ENCODE assay signal across 17 cellular contexts in genomic region chr4:182518421-182518820, GRCh38.
DNase-seq lines count a peak whose midpoint lies in the region; ATAC-seq and TF ChIP-seq lines count a peak whose summit lies in the region.
"Had no signal": no experiment of that assay in that cellular context is flagged by ENCODE, and none has a peak within 500 bp of the region (broad histone marks: within the 10 kb centered on the region; RNA-seq: fewer than 3 reads in every experiment).

No MANE protein-coding gene starts in this region.

- DNase-seq in GM23338 (ENCODE audit: low spot score) = peak; percentile 28
- peak; percentile 5 to 40 for DNase-seq in SJCRH30
- DNase-seq in mesendoderm = peak; percentile 39
- no peak for DNase-seq in Ammon's horn (ENCODE audit: low spot score)
- no peak for DNase-seq in T1000 (lab: John Stamatoyannopoulos, UW)
- no peak for DNase-seq in GM10266 (ENCODE audit: extremely low spot score)
- DNase-seq: CD8-positive, alpha-beta T cell; COR-L47; DMS153; DMS79 treated with DMSO at 0.1 percent for 48 hours; EL; GDM1; GOT3 had no signal

- H4K8ac ChIP-seq in mesendoderm (ENCODE audit: low read depth, low read length) = no peak overlapping the region

- H3K9me3 Mint-ChIP-seq in GM23338 = peaks cover 6% of the 10 kb centered on the region; the same call in 2 of the 3 replicates
- H3K9me3 Mint-ChIP-seq: CD8-positive, alpha-beta T cell had no signal

- H3K79me2 ChIP-seq in GM23338 (replicated peaks; ENCODE audit: insufficient read depth) = peaks cover 42% of the 10 kb centered on the region
- H3K79me2 ChIP-seq in mesendoderm (ENCODE audit: control insufficient read depth, insufficient read depth, low read length) = no peaks in the 10 kb centered on the region

- no peak overlapping the region for H3K56ac ChIP-seq in mesendoderm (ENCODE audit: low read length)

- no peak overlapping the region for H2AK5ac ChIP-seq in mesendoderm (ENCODE audit: low read length)

- H3K79me1 ChIP-seq in mesendoderm (ENCODE audit: low read length) = peaks cover 3% of the 10 kb centered on the region

- H3K4me2 ChIP-seq in GM23338 (no peak overlapping the region), mesendoderm (ENCODE audit: low read length) (no peak overlapping the region)

- no peak overlapping the region for H4K5ac ChIP-seq in mesendoderm (ENCODE audit: low read length)

- no peak overlapping the region for H2BK5ac ChIP-seq in mesendoderm (ENCODE audit: low read length)

- H3K4me3 Mint-ChIP-seq in GM23338 = no peak overlapping the region
- H3K4me3 Mint-ChIP-seq: CD14-positive monocyte; CD8-positive, alpha-beta T cell had no signal

- 0 out of 2 replicates have a peak, but pooled peaks cover 5% of the 10 kb centered on the region for H3K36me3 ChIP-seq in GM23338 (ENCODE audit: insufficient read depth)
- H3K36me3 ChIP-seq in SJCRH30 = no peaks in the 10 kb centered on the region
- H3K36me3 ChIP-seq in mesendoderm (ENCODE audit: control insufficient read depth, insufficient read depth, low read length) = no peaks in the 10 kb centered on the region
- H3K36me3 ChIP-seq: HAP-1 had no signal

- H3K18ac ChIP-seq in mesendoderm (ENCODE audit: low read length) = no peak overlapping the region

- no peaks in the 10 kb centered on the region for H3K9me3 ChIP-seq in SJCRH30 (replicated peaks)
- H3K9me3 ChIP-seq: HAP-1 had no signal

- H3F3A ChIP-seq in GM23338 (replicated peaks; ENCODE audit: low read depth) = no peaks in the 10 kb centered on the region; the same call in 1 of the 2 replicates

- H3K27me3 ChIP-seq in GM23338 (ENCODE audit: insufficient read depth) (no peaks in the 10 kb centered on the region), SJCRH30 (no peaks in the 10 kb centered on the region), mesendoderm (ENCODE audit: insufficient read depth, low read length, poor library complexity) (no peaks in the 10 kb centered on the region)

- no peaks in the 10 kb centered on the region for H3K9me2 ChIP-seq in GM23338 (ENCODE audit: insufficient read depth)

- peaks cover 14% of the 10 kb centered on the region; the same call in 2 of the 3 replicates for H3K36me3 Mint-ChIP-seq in GM23338 (ENCODE audit: low read depth)
- H3K36me3 Mint-ChIP-seq: CD14-positive monocyte; CD8-positive, alpha-beta T cell had no signal

- ATAC-seq in GM18502 (IDR thresholded peaks at IDR 0.05; ENCODE audit: poor library complexity, unreplicated experiment) (peak; percentile 54), GM23338 (peak; percentile 73)
- ATAC-seq: CD8-positive, alpha-beta T cell had no signal

- H2AFZ ChIP-seq in GM23338 = no peak overlapping the region

- H3K4me1 Mint-ChIP-seq in GM23338 = peaks cover 18% of the 10 kb centered on the region
- H3K4me1 Mint-ChIP-seq: CD14-positive monocyte had no signal

- no peak overlapping the region for H3K27ac Mint-ChIP-seq in GM23338
- H3K27ac Mint-ChIP-seq: CD14-positive monocyte; CD8-positive, alpha-beta T cell had no signal

- H2BK120ac ChIP-seq in mesendoderm (ENCODE audit: low read depth, low read length) = no peak overlapping the region

- no peak overlapping the region for H3K27ac ChIP-seq in GM23338 (ENCODE audit: low read depth)
- no peak overlapping the region for H3K27ac ChIP-seq in SJCRH30
- no peak overlapping the region for H3K27ac ChIP-seq in mesendoderm (ENCODE audit: low read depth, low read length)
- H3K27ac ChIP-seq: HL-60 had no signal

- H3K9ac ChIP-seq in mesendoderm (ENCODE audit: low read length) = no peak overlapping the region

- H3K4me1 ChIP-seq in GM23338 (ENCODE audit: insufficient read depth) (peaks cover 8% of the 10 kb centered on the region; the same call in 1 of the 2 replicates), SJCRH30 (no peaks in the 10 kb centered on the region), mesendoderm (ENCODE audit: control insufficient read depth, low read depth, low read length) (no peaks in the 10 kb centered on the region)
- H3K4me1 ChIP-seq: HAP-1 had no signal

- no peak for TF ChIP-seq CTCF in GM23338 (conservative IDR thresholded peaks at IDR 0.05; ENCODE audit: low read depth in 2 of 2)
- no peak for TF ChIP-seq CTCF in GM10266 (IDR thresholded peaks at IDR 0.05; ENCODE audit: control insufficient read depth, insufficient read depth, low read depth, missing control alignments)

- H3K4me3 ChIP-seq in GM23338 (no peak overlapping the region), SJCRH30 (no peak overlapping the region), mesendoderm (ENCODE audit: low read length) (no peak overlapping the region)
- H3K4me3 ChIP-seq: HAP-1 had no signal

- no peaks in the 10 kb centered on the region for H3K27me3 Mint-ChIP-seq in GM23338 (ENCODE audit: insufficient read depth, low read depth, poor library complexity)

- no peaks in the 10 kb centered on the region for H4K20me1 ChIP-seq in GM23338 (replicated peaks; ENCODE audit: insufficient read depth)

- H3K23ac ChIP-seq in mesendoderm (ENCODE audit: low read length) = no peak overlapping the region

- no peak overlapping the region for H2BK15ac ChIP-seq in mesendoderm (replicated peaks; ENCODE audit: low read depth)

- WGBS in mesendoderm (ENCODE audit: extremely low coverage, insufficient coverage, low lambda C conversion rate) = no CpG with 5 or more reads among the region's 1 CpG

- H3K4ac ChIP-seq in mesendoderm (ENCODE audit: low read depth, low read length) = no peak overlapping the region

TF ChIP-seq in GM23338, 12 proteins besides CTCF, POLR2A, EP300 and RAD21:
- TF ChIP-seq NANOG (IDR thresholded peaks at IDR 0.05; ENCODE audit: borderline replicate concordance) (no peak), EZH2 (IDR thresholded peaks at IDR 0.05; ENCODE audit: low read depth, unreplicated experiment) (no peak)

Comparison
In these comparisons a context has a peak if more than half of its experiments do, and no peak if none do; other contexts are left out.
1. DNase-seq: peak in GM23338 (single experiment), SJCRH30 (2 of 2) and mesendoderm (single experiment); none in Ammon's horn (single experiment), T1000 (single experiment) and GM10266 (single experiment).